ENCODE assay signal across 29 cellular contexts in the genomic region with DNA sequence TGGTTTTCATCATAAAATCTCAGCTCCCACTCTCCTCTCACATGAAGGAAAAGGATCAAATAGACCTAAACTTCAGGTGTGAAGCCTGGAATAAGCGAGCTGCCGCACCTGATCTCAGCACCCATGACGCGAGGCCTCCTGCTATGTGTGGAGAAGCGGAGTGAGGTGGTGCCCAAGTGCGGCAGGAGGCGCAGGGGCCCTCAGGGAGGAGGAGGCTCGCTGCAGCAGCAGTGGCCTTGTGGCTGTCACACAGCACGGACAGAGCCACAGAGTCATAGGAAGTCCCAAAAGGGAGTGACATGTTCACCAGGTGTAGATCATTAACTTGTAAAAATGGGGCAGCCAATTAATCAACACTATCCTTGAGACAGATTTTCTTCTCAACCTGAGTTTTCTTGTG. TPM values are rescaled to one million over a fixed set of nuclear protein-coding genes. Genes with fewer than 3 reads are reported as not detected.
DNase-seq lines count a peak whose midpoint lies in the region; ATAC-seq, FAIRE-seq and TF ChIP-seq lines count a peak whose summit lies in the region.
"Had no signal": no experiment of that assay in that cellular context is flagged by ENCODE, and none has a peak within 500 bp of the region (broad histone marks: within the 10 kb centered on the region; RNA-seq: fewer than 3 reads in every experiment).

No MANE protein-coding gene starts in this region.

- H3K9me3 Mint-ChIP-seq in activated CD8-positive, alpha-beta T cell treated with anti-CD3 and anti-CD28 coated beads, Interleukin-2, amount 10 ng/mL, durations not matched to agents 7 days and 5 days (ENCODE audit: insufficient read depth) = peaks cover 17% of the 10 kb centered on the region
- peaks cover 30% of the 10 kb centered on the region for H3K9me3 Mint-ChIP-seq in activated CD8-positive, alpha-beta T cell treated with anti-CD3 and anti-CD28 coated beads for 36 hours
- H3K9me3 Mint-ChIP-seq in astrocyte (ENCODE audit: unreplicated experiment) = peaks cover 5% of the 10 kb centered on the region
- peaks cover 12% of the 10 kb centered on the region for H3K9me3 Mint-ChIP-seq in osteocyte (ENCODE audit: unreplicated experiment)
- H3K9me3 Mint-ChIP-seq: immature natural killer cell had no signal

- H3K4me3 Mint-ChIP-seq in activated CD8-positive, alpha-beta T cell treated with anti-CD3 and anti-CD28 coated beads, Interleukin-2, amount 10 ng/mL, durations not matched to agents 7 days and 5 days = peak overlapping the region; percentile 28
- no peak overlapping the region for H3K4me3 Mint-ChIP-seq in activated CD8-positive, alpha-beta T cell treated with anti-CD3 and anti-CD28 coated beads for 36 hours
- H3K4me3 Mint-ChIP-seq in astrocyte (ENCODE audit: unreplicated experiment) = no peak overlapping the region
- H3K4me3 Mint-ChIP-seq in osteocyte (ENCODE audit: unreplicated experiment) = no peak overlapping the region
- H3K4me3 Mint-ChIP-seq: activated CD4-positive, alpha-beta T cell treated with anti-CD3 and anti-CD28 coated beads for 36 hours; B cell; neural crest cell had no signal

- FAIRE-seq in astrocyte (lab: Jason Lieb, UNC) = no peak
- FAIRE-seq: A204.1, GM12892, GM19239, TTC549 had no signal

- CTCF ChIA-PET in activated CD8-positive, alpha-beta T cell treated with anti-CD3 and anti-CD28 coated beads, Interleukin-2, amount 10 ng/mL, durations not matched to agents 7 days and 5 days (lab: Charles Lee) = interaction anchor here (0.6 to 2.9 kb wide), 3 partner anchors 39 to 212 kb away, joined by 3 to 9 read pairs (median 3); no protein-coding TSS in a partner anchor
- CTCF ChIA-PET in activated CD8-positive, alpha-beta T cell treated with anti-CD3 and anti-CD28 coated beads for 36 hours (lab: Charles Lee) = no interaction called here

- no peak overlapping the region for H3K9ac ChIP-seq in astrocyte (ENCODE audit: low read length)
- H3K9ac ChIP-seq: KMS-11 had no signal

- no peaks in the 10 kb centered on the region for H3K4me1 ChIP-seq in astrocyte (ENCODE audit: insufficient read depth, low read length)
- H3K4me1 ChIP-seq: ascending aorta, left ventricle myocardium inferior, prostate gland, tibial artery had no signal

- no peak for ATAC-seq in activated CD8-positive, alpha-beta T cell treated with anti-CD3 and anti-CD28 coated beads, Interleukin-2, amount 10 ng/mL, durations not matched to agents 7 days and 5 days
- no peak for ATAC-seq in activated CD8-positive, alpha-beta T cell treated with anti-CD3 and anti-CD28 coated beads for 36 hours
- ATAC-seq in HG02840 (IDR thresholded peaks at IDR 0.05; ENCODE audit: low FRiP score, unreplicated experiment) = peak; percentile 56
- ATAC-seq: activated CD4-positive, alpha-beta T cell treated with anti-CD3 and anti-CD28 coated beads for 36 hours had no signal

- H3K36me3 Mint-ChIP-seq in activated CD8-positive, alpha-beta T cell treated with anti-CD3 and anti-CD28 coated beads, Interleukin-2, amount 10 ng/mL, durations not matched to agents 7 days and 5 days (ENCODE audit: low read depth) = peaks cover 81% of the 10 kb centered on the region
- peaks cover 86% of the 10 kb centered on the region for H3K36me3 Mint-ChIP-seq in activated CD8-positive, alpha-beta T cell treated with anti-CD3 and anti-CD28 coated beads for 36 hours (ENCODE audit: low read depth)
- peaks cover 27% of the 10 kb centered on the region for H3K36me3 Mint-ChIP-seq in astrocyte (ENCODE audit: low read depth, unreplicated experiment)
- peaks cover 47% of the 10 kb centered on the region for H3K36me3 Mint-ChIP-seq in osteocyte (ENCODE audit: unreplicated experiment)

- no peaks in the 10 kb centered on the region for H3K9me3 ChIP-seq in astrocyte (ENCODE audit: insufficient read depth, low read depth, low read length)
- H3K9me3 ChIP-seq: ascending aorta, prostate gland, tibial artery had no signal

- no peak overlapping the region for H3K4me2 ChIP-seq in astrocyte (ENCODE audit: low read length)
- H3K4me2 ChIP-seq: KMS-11 had no signal

- H3K27me3 Mint-ChIP-seq in activated CD8-positive, alpha-beta T cell treated with anti-CD3 and anti-CD28 coated beads, Interleukin-2, amount 10 ng/mL, durations not matched to agents 7 days and 5 days (ENCODE audit: low read depth) = no peaks in the 10 kb centered on the region
- no peaks in the 10 kb centered on the region for H3K27me3 Mint-ChIP-seq in activated CD8-positive, alpha-beta T cell treated with anti-CD3 and anti-CD28 coated beads for 36 hours
- no peaks in the 10 kb centered on the region for H3K27me3 Mint-ChIP-seq in astrocyte (ENCODE audit: low read depth, unreplicated experiment)
- H3K27me3 Mint-ChIP-seq in osteocyte (ENCODE audit: unreplicated experiment) = no peaks in the 10 kb centered on the region
- H3K27me3 Mint-ChIP-seq: activated CD4-positive, alpha-beta T cell treated with anti-CD3 and anti-CD28 coated beads for 36 hours; B cell had no signal

- H3K27ac Mint-ChIP-seq in activated CD8-positive, alpha-beta T cell treated with anti-CD3 and anti-CD28 coated beads, Interleukin-2, amount 10 ng/mL, durations not matched to agents 7 days and 5 days = peak overlapping the region; percentile 81
- H3K27ac Mint-ChIP-seq in activated CD8-positive, alpha-beta T cell treated with anti-CD3 and anti-CD28 coated beads for 36 hours = no peak overlapping the region
- H3K27ac Mint-ChIP-seq in astrocyte (ENCODE audit: unreplicated experiment) (peak overlapping the region; percentile 41), osteocyte (ENCODE audit: unreplicated experiment) (no peak overlapping the region)
- H3K27ac Mint-ChIP-seq: B cell had no signal

- H3K4me1 Mint-ChIP-seq in activated CD8-positive, alpha-beta T cell treated with anti-CD3 and anti-CD28 coated beads, Interleukin-2, amount 10 ng/mL, durations not matched to agents 7 days and 5 days (ENCODE audit: low read depth) = peaks cover 50% of the 10 kb centered on the region
- H3K4me1 Mint-ChIP-seq in activated CD8-positive, alpha-beta T cell treated with anti-CD3 and anti-CD28 coated beads for 36 hours (ENCODE audit: low read depth) = peaks cover 61% of the 10 kb centered on the region
- H3K4me1 Mint-ChIP-seq in astrocyte (ENCODE audit: low read depth, unreplicated experiment) = no peaks in the 10 kb centered on the region
- no peaks in the 10 kb centered on the region for H3K4me1 Mint-ChIP-seq in osteocyte (ENCODE audit: unreplicated experiment)
- H3K4me1 Mint-ChIP-seq: B cell, neural crest cell had no signal

- peaks cover 2% of the 10 kb centered on the region for H3K36me3 ChIP-seq in astrocyte (ENCODE audit: insufficient read depth, low read length)

- no peak overlapping the region for H3K27ac ChIP-seq in astrocyte (ENCODE audit: low read depth, low read length)
- H3K27ac ChIP-seq: ascending aorta, KMS-11, left ventricle myocardium inferior, prostate gland, tibial artery had no signal

- H3K27me3 ChIP-seq in astrocyte (ENCODE audit: insufficient read depth, low read length) = no peaks in the 10 kb centered on the region
- H3K27me3 ChIP-seq: ascending aorta, tibial artery had no signal

- no peaks in the 10 kb centered on the region for H4K20me1 ChIP-seq in astrocyte (ENCODE audit: insufficient read depth, low read length)

- no peaks in the 10 kb centered on the region for H3K79me2 ChIP-seq in astrocyte (ENCODE audit: insufficient read depth, low read length)

- intact Hi-C loops in activated CD8-positive, alpha-beta T cell treated with anti-CD3 and anti-CD28 coated beads for 36 hours (cut with micrococcal nuclease) = loop anchor here (2.0 kb wide), 1 partner anchor 73 kb away; no protein-coding TSS in a partner anchor

- no peak for TF ChIP-seq CTCF in activated CD8-positive, alpha-beta T cell treated with anti-CD3 and anti-CD28 coated beads for 36 hours (IDR thresholded peaks at IDR 0.05)
- no peak for TF ChIP-seq CTCF in astrocyte (IDR thresholded peaks at IDR 0.05; ENCODE audit: insufficient read depth, low read depth, low read length)
- TF ChIP-seq CTCF in osteocyte (IDR thresholded peaks at IDR 0.05) = no peak

- H3K4me3 ChIP-seq in astrocyte (ENCODE audit: insufficient read depth, low read depth, low read length) = no peak overlapping the region
- H3K4me3 ChIP-seq: ascending aorta, left ventricle myocardium inferior, prostate gland, tibial artery had no signal

- no peak for DNase-seq in activated CD8-positive, alpha-beta T cell treated with anti-CD3 and anti-CD28 coated beads, Interleukin-2, amount 10 ng/mL, durations not matched to agents 7 days and 5 days
- no peak for DNase-seq in activated CD8-positive, alpha-beta T cell treated with anti-CD3 and anti-CD28 coated beads for 36 hours
- DNase-seq in astrocyte (ENCODE audit: low read depth) (no peak), osteocyte (ENCODE audit: extremely low spot score, unreplicated experiment) (peak; percentile 79), ecto neural progenitor cell (ENCODE audit: low spot score) (no peak), NCI-H2029 treated with DMSO at 0.1 percent for 48 hours (lab: John Stamatoyannopoulos, UW) (no peak), midbrain (lab: John Stamatoyannopoulos, UW) (no peak)
- DNase-seq: activated CD4-positive, alpha-beta T cell treated with anti-CD3 and anti-CD28 coated beads for 36 hours; activated CD8-positive, alpha-beta memory T cell treated with anti-CD3 and anti-CD28 coated beads, Interleukin-2, amount 50 U/mL, for 4 hours; cerebellar nuclear complex; DND-41; foreskin fibroblast; immature natural killer cell; left ventricle myocardium inferior; NCI-H2029; NCI-H345; NCI-H82; stimulated activated naive CD4-positive, alpha-beta T cell treated with Interleukin-2 at 50 U/mL for 16 hours; tibial artery had no signal

- POLR2A ChIA-PET in activated CD8-positive, alpha-beta T cell treated with anti-CD3 and anti-CD28 coated beads, Interleukin-2, amount 10 ng/mL, durations not matched to agents 7 days and 5 days (lab: Charles Lee) = interaction anchor here (0.6 to 1.5 kb wide), 2 partner anchors 9 to 17 kb away, joined by 3 to 4 read pairs; a partner anchor contains a TSS
- POLR2A ChIA-PET in activated CD8-positive, alpha-beta T cell treated with anti-CD3 and anti-CD28 coated beads for 36 hours (lab: Charles Lee) = no interaction called here

- no peak overlapping the region for H2AFZ ChIP-seq in astrocyte (ENCODE audit: low read depth, low read length)

RNA-seq across cellular contexts. Expression of a gene that starts 9.1 kb away (rescaled TPM):
- 10 to 100 TPM; 34.1 to 40.4 TPM for total RNA-seq in activated CD8-positive, alpha-beta T cell treated with anti-CD3 and anti-CD28 coated beads, Interleukin-2, amount 10 ng/mL, durations not matched to agents 7 days and 5 days
- 10 to 100 TPM; 77.9 to 93.2 TPM for total RNA-seq in activated CD8-positive, alpha-beta T cell treated with anti-CD3 and anti-CD28 coated beads for 36 hours
- total RNA-seq in astrocyte (12.1 and 15.4 TPM in 2 replicates), osteocyte (22.1 and 22.5 TPM in 2 replicates)

RNA-seq across cellular contexts. Expression of a gene that starts 30.3 kb away (rescaled TPM):
- under 1 TPM; 0.10 to 0.13 TPM for total RNA-seq in activated CD8-positive, alpha-beta T cell treated with anti-CD3 and anti-CD28 coated beads, Interleukin-2, amount 10 ng/mL, durations not matched to agents 7 days and 5 days
- under 1 TPM; 0.11 to 0.27 TPM for total RNA-seq in activated CD8-positive, alpha-beta T cell treated with anti-CD3 and anti-CD28 coated beads for 36 hours
- total RNA-seq in astrocyte = 0.07 TPM in 1 of 2 replicates, not detected in the other
- total RNA-seq in osteocyte = not detected in 2 replicates
- total RNA-seq: ascending aorta, left ventricle myocardium inferior had no signal

Comparison
In these comparisons a context has a peak if more than half of its experiments do, and no peak if none do; other contexts are left out.
1. H3K27ac Mint-ChIP-seq: peak in activated CD8-positive, alpha-beta T cell treated with anti-CD3 and anti-CD28 coated beads, Interleukin-2, amount 10 ng/mL, durations not matched to agents 7 days and 5 days (single experiment) and astrocyte (single experiment); none in activated CD8-positive, alpha-beta T cell treated with anti-CD3 and anti-CD28 coated beads for 36 hours (single experiment) and osteocyte (single experiment).